8 cellular contexts compared by ENCODE assay signal in genomic region chr21:14383596-14384210, GRCh38. TPM values are rescaled to one million over a fixed set of nuclear protein-coding genes. Genes with fewer than 3 reads are reported as not detected.
DNase-seq lines count a peak whose midpoint lies in the region; ATAC-seq and TF ChIP-seq lines count a peak whose summit lies in the region.

No MANE protein-coding gene starts in this region.

- H3K27ac ChIP-seq in body of pancreas (peak overlapping the region; percentile 23 to 85 (median 64)), stomach (peak overlapping the region; percentile 73 to 96 (median 93))

- DNase-seq in Right ventricle myocardium inferior (ENCODE audit: missing footprints) (no peak), cardiac septum (ENCODE audit: low spot score) (no peak), NCI-H1105 (lab: John Stamatoyannopoulos, UW) (peak; percentile 46), body of pancreas (peak in 1 of 4 donors; percentile 5), kidney epithelial cell (ENCODE audit: low read depth) (no peak), stomach (no peak), SHP77 treated with DMSO at 0.1 percent for 48 hours (lab: John Stamatoyannopoulos, UW) (no peak)

- intact Hi-C loops in Right ventricle myocardium inferior (cut with DNase I) (loop anchor here (10.0 kb wide), 1 partner anchor 681 kb away; the partner anchor contains the start of gene NRIP1), cardiac septum (cut with DNase I) (no loop called here), body of pancreas (cut with DNase I) (no loop called here), stomach (cut with DNase I; ENCODE audit: low total_unique reads) (no loop called here)

- TF ChIP-seq POLR2A in body of pancreas (IDR thresholded peaks at IDR 0.05) (no peak), stomach (IDR thresholded peaks at IDR 0.05) (no peak)

- H3K27me3 ChIP-seq in body of pancreas (no peaks in the 10 kb centered on the region), kidney epithelial cell (ENCODE audit: control insufficient read depth, insufficient read depth, low read length) (no peaks in the 10 kb centered on the region), stomach (no peaks in the 10 kb centered on the region)

- TF ChIP-seq CTCF in body of pancreas (IDR thresholded peaks at IDR 0.05) (no peak), kidney epithelial cell (IDR thresholded peaks at IDR 0.05; ENCODE audit: insufficient read depth, low read length, poor library complexity, severe bottlenecking) (no peak), stomach (IDR thresholded peaks at IDR 0.05) (no peak)

- H3K36me3 ChIP-seq in body of pancreas (replicated peaks in 1 of 2; ENCODE audit: insufficient read depth in 1 of 2, low read depth in 2 of 2) (no peaks in the 10 kb centered on the region), kidney epithelial cell (ENCODE audit: control insufficient read depth, insufficient read depth, low read length) (no peaks in the 10 kb centered on the region), stomach (peaks cover 0 to 3% (median under 1%) of the 10 kb centered on the region in 4 donors)

- H3K4me1 ChIP-seq in body of pancreas (peaks cover 13% of the 10 kb centered on the region), stomach (peaks cover 26 to 45% (median 36%) of the 10 kb centered on the region in 4 donors)

- H3K9me3 ChIP-seq in body of pancreas = no peaks in the 10 kb centered on the region
- H3K9me3 ChIP-seq in stomach = no peaks in the 10 kb centered on the region

- peak; percentile 52 for ATAC-seq in Right ventricle myocardium inferior
- peak; percentile 24 for ATAC-seq in HG02588 (IDR thresholded peaks at IDR 0.05; ENCODE audit: unreplicated experiment)
- ATAC-seq in body of pancreas = peak; percentile 10

- WGBS in body of pancreas, 2 donors = 2 to 4% methylated on average over 21 of the region's 21 CpGs
- WGBS in stomach, 5 donors = 5 to 7% (median 6%) methylated on average over 21 of the region's 21 CpGs

- H3K4me3 ChIP-seq in body of pancreas (peak overlapping the region; percentile 70 to 79), kidney epithelial cell (ENCODE audit: low read depth, low read length) (peak overlapping the region; percentile 89), stomach (peak overlapping the region; percentile 66 to 95 (median 81))

- no peak for TF ChIP-seq EP300 in stomach (IDR thresholded peaks at IDR 0.05)

RNA-seq across cellular contexts. Expression of gene HSPA13, which starts 0.8 kb away (rescaled TPM):
- total RNA-seq in Right ventricle myocardium inferior (12.7 TPM), cardiac septum (20.2 TPM), body of pancreas (10 to 100 TPM; 10.2 to 11.2 TPM), kidney epithelial cell (82.7 and 87.6 TPM in 2 replicates), stomach (10 to 100 TPM in 3 of 5 donors, 1 to 10 TPM in 1, under 1 TPM in 1; 0.58 to 47.7 (median 10.7) TPM)
- polyA plus RNA-seq in stomach = 1 to 10 TPM; 2.9 to 5.6 (median 4.7) TPM
